In genomic region chr13:43269037-43269476, GRCh38 we compare ENCODE assay signal across 12 cellular contexts.
DNase-seq lines count a peak whose midpoint lies in the region; ATAC-seq and TF ChIP-seq lines count a peak whose summit lies in the region.
"Had no signal": no experiment of that assay in that cellular context is flagged by ENCODE, and none has a peak within 500 bp of the region (broad histone marks: within the 10 kb centered on the region; RNA-seq: fewer than 3 reads in every experiment).

No MANE protein-coding gene starts in this region.

- DNase-seq in BJ (ENCODE audit: low read depth) (peak; percentile 92), RKO (ENCODE audit: low spot score) (peak; percentile 69), fibroblast of pulmonary artery (ENCODE audit: low read depth) (peak; percentile 97), osteocyte (ENCODE audit: extremely low spot score, unreplicated experiment) (no peak)
- no peak for DNase-seq in stimulated activated effector memory CD8-positive, alpha-beta T cell treated with anti-CD3 and anti-CD28 coated beads, Interleukin-12 subunit alpha, Interleukin-12 subunit beta, amount 100 ng/mL, for 72 hours (ENCODE audit: low spot score in 2 of 2)
- DNase-seq: DND-41; Kasumi-1; stimulated activated CD4-positive, alpha-beta T cell treated with anti-CD3 and anti-CD28 coated beads, Interleukin-4, amount 100 ng/mL, for 1 hour had no signal

- peaks cover 33% of the 10 kb centered on the region for H3K4me1 Mint-ChIP-seq in osteocyte (ENCODE audit: unreplicated experiment)
- H3K4me1 Mint-ChIP-seq in stimulated activated effector memory CD8-positive, alpha-beta T cell treated with anti-CD3 and anti-CD28 coated beads, Interleukin-12 subunit alpha, Interleukin-12 subunit beta, amount 100 ng/mL, for 72 hours, result no peaks in the 10 kb centered on the region

- no peak overlapping the region for H3K4me3 ChIP-seq in BJ (ENCODE audit: low read depth, low read length)
- peak overlapping the region; percentile 1 for H3K4me3 ChIP-seq in fibroblast of pulmonary artery (replicated peaks; ENCODE audit: low read depth, low read length)
- H3K4me3 ChIP-seq: SK-N-MC had no signal

- no peaks in the 10 kb centered on the region for H3K36me3 Mint-ChIP-seq in osteocyte (ENCODE audit: unreplicated experiment)
- no peaks in the 10 kb centered on the region for H3K36me3 Mint-ChIP-seq in stimulated activated effector memory CD8-positive, alpha-beta T cell treated with anti-CD3 and anti-CD28 coated beads, Interleukin-12 subunit alpha, Interleukin-12 subunit beta, amount 100 ng/mL, for 72 hours

- H3K27me3 Mint-ChIP-seq in osteocyte (ENCODE audit: unreplicated experiment), result no peaks in the 10 kb centered on the region

- H3K9me3 Mint-ChIP-seq in osteocyte (ENCODE audit: unreplicated experiment), result no peaks in the 10 kb centered on the region
- no peaks in the 10 kb centered on the region for H3K9me3 Mint-ChIP-seq in stimulated activated effector memory CD8-positive, alpha-beta T cell treated with anti-CD3 and anti-CD28 coated beads, Interleukin-12 subunit alpha, Interleukin-12 subunit beta, amount 100 ng/mL, for 72 hours

- ATAC-seq in stimulated activated effector memory CD8-positive, alpha-beta T cell treated with anti-CD3 and anti-CD28 coated beads, Interleukin-12 subunit alpha, Interleukin-12 subunit beta, amount 100 ng/mL, for 72 hours, result no peak
- no peak for ATAC-seq in HG03571 (IDR thresholded peaks at IDR 0.05; ENCODE audit: unreplicated experiment)
- ATAC-seq in HG03439 (IDR thresholded peaks at IDR 0.05; ENCODE audit: unreplicated experiment), result no peak
- no peak for ATAC-seq in HG03135 (IDR thresholded peaks at IDR 0.05; ENCODE audit: unreplicated experiment)

- CTCF ChIA-PET in BJ (lab: Yijun Ruan, JAX), result interaction anchor here (1.1 to 2.1 kb wide), 4 partner anchors 9 to 248 kb away, joined by 3 to 5 read pairs (median 4); no protein-coding TSS in a partner anchor

- no peaks in the 10 kb centered on the region for H3K36me3 ChIP-seq in BJ (ENCODE audit: control insufficient read depth, insufficient read depth, low read length)

- no peaks in the 10 kb centered on the region for H3K27me3 ChIP-seq in BJ (ENCODE audit: control insufficient read depth, insufficient read depth, low read length)

- TF ChIP-seq CTCF in BJ (IDR thresholded peaks at IDR 0.05; ENCODE audit: insufficient read depth, low read depth, low read length) (no peak), fibroblast of pulmonary artery (IDR thresholded peaks at IDR 0.05; ENCODE audit: low read length, missing control alignments) (no peak), osteocyte (IDR thresholded peaks at IDR 0.05) (no peak)

- POLR2A ChIA-PET in BJ (lab: Charles Lee), result interaction anchor here (0.8 kb wide), 1 partner anchor 1600 kb away, joined by 3 read pairs; no protein-coding TSS in a partner anchor

- peak overlapping the region; percentile 78 for H3K27ac Mint-ChIP-seq in osteocyte (ENCODE audit: unreplicated experiment)
- no peak overlapping the region for H3K27ac Mint-ChIP-seq in stimulated activated effector memory CD8-positive, alpha-beta T cell treated with anti-CD3 and anti-CD28 coated beads, Interleukin-12 subunit alpha, Interleukin-12 subunit beta, amount 100 ng/mL, for 72 hours

- peak overlapping the region; percentile 12 for H3K4me3 Mint-ChIP-seq in osteocyte (ENCODE audit: unreplicated experiment)
- H3K4me3 Mint-ChIP-seq in stimulated activated effector memory CD8-positive, alpha-beta T cell treated with anti-CD3 and anti-CD28 coated beads, Interleukin-12 subunit alpha, Interleukin-12 subunit beta, amount 100 ng/mL, for 72 hours, result no peak overlapping the region

Comparison
In these comparisons a context has a peak if more than half of its experiments do, and no peak if none do; other contexts are left out.
1. DNase-seq: peak in BJ (single experiment), RKO (single experiment) and fibroblast of pulmonary artery (single experiment); none in osteocyte (single experiment) and stimulated activated effector memory CD8-positive, alpha-beta T cell treated with anti-CD3 and anti-CD28 coated beads, Interleukin-12 subunit alpha, Interleukin-12 subunit beta, amount 100 ng/mL, for 72 hours (0 of 2).